ENCODE assay signal across 32 cellular contexts in genomic region chrX:125326599-125326998, GRCh38. TPM values are rescaled to one million over a fixed set of nuclear protein-coding genes. Genes with fewer than 3 reads are reported as not detected.
"Had no signal": no experiment of that assay in that cellular context is flagged by ENCODE, and none has a peak within 500 bp of the region (broad histone marks: within the 10 kb centered on the region; RNA-seq: fewer than 3 reads in every experiment).

No MANE protein-coding gene starts in this region.

- DNase-seq: stimulated activated CD4-positive, alpha-beta T cell treated with anti-CD3 and anti-CD28 coated beads, Interleukin-2, amount 100 ng/mL, for 48 hours; stimulated activated CD4-positive, alpha-beta T cell treated with anti-CD3 and anti-CD28 coated beads, Interleukin-4, amount 100 ng/mL, for 1 hour; stimulated activated CD4-positive, alpha-beta T cell treated with anti-CD3 and anti-CD28 coated beads, Interleukin-4, amount 100 ng/mL, for 24 hours; stimulated activated CD4-positive, alpha-beta T cell treated with anti-CD3 and anti-CD28 coated beads, Interleukin-4, amount 100 ng/mL, for 4 hours; stimulated activated CD8-positive, alpha-beta memory T cell treated with anti-CD3 and anti-CD28 coated beads, Interleukin-4, amount 100 ng/mL, for 48 hours; stimulated activated naive B cell treated with anti-CD40 and anti-IgM and Interleukin-4, amounts not matched to agents 10 μg/mL and 1 μg/mL and 100 μg/mL, for 72 hours; stimulated activated naive CD4-positive, alpha-beta T cell; stimulated activated naive CD4-positive, alpha-beta T cell treated with Interleukin-2 at 50 U/mL for 16 hours; stimulated activated naive CD8-positive, alpha-beta T cell treated with anti-CD3 and anti-CD28 coated beads, Interleukin-15, amount 100 ng/mL, for 72 hours; stimulated activated naive CD8-positive, alpha-beta T cell treated with anti-CD3 and anti-CD28 coated beads, Interleukin-15, Interleukin-2, amounts not matched to agents 100 U/mL and 50 U/mL, for 24 hours; stomach; substantia nigra; testis; thyroid gland; tibial artery; transverse colon; trophoblast cell; upper lobe of right lung; uterus had no signal

- FAIRE-seq: urothelium cell line had no signal

- H3K9me3 ChIP-seq: stomach, suprapubic skin, testis, thoracic aorta, thyroid gland, tibial artery, tibial nerve, transverse colon, upper lobe of left lung, upper lobe of right lung, uterus, vagina had no signal

- H3K27me3 Mint-ChIP-seq: stimulated activated memory B cell treated with anti-CD40 and anti-IgM and Interleukin-4, amounts not matched to agents 10 μg/mL and 1 μg/mL and 100 μg/mL, for 72 hours; stimulated activated naive B cell treated with anti-CD40 and anti-IgM and Interleukin-4, amounts not matched to agents 10 μg/mL and 1 μg/mL and 100 μg/mL, for 72 hours; stimulated activated naive CD8-positive, alpha-beta T cell treated with anti-CD3 and anti-CD28 coated beads, Interleukin-15, amount 100 ng/mL, for 72 hours; stimulated activated naive CD8-positive, alpha-beta T cell treated with anti-CD3 and anti-CD28 coated beads, Interleukin-15, Interleukin-2, amounts not matched to agents 100 ng/mL and 50 ng/mL, for 24 hours had no signal

- H3K4me3 ChIP-seq: stomach, suprapubic skin, testis, thoracic aorta, thyroid gland, tibial artery, tibial nerve, transverse colon, upper lobe of left lung, upper lobe of right lung, uterus, vagina had no signal

- H3K4me3 Mint-ChIP-seq: stimulated activated effector memory CD8-positive, alpha-beta T cell treated with anti-CD3 and anti-CD28 coated beads, Interleukin-12 subunit alpha, Interleukin-12 subunit beta, amount 100 ng/mL, for 72 hours; stimulated activated memory B cell treated with anti-CD40 and anti-IgM and Interleukin-4, amounts not matched to agents 10 μg/mL and 1 μg/mL and 100 μg/mL, for 72 hours; stimulated activated naive B cell treated with anti-CD40 and anti-IgM and Interleukin-4, amounts not matched to agents 10 μg/mL and 1 μg/mL and 100 μg/mL, for 72 hours; stimulated activated naive CD8-positive, alpha-beta T cell treated with anti-CD3 and anti-CD28 coated beads, Interleukin-15, amount 100 ng/mL, for 72 hours; stimulated activated naive CD8-positive, alpha-beta T cell treated with anti-CD3 and anti-CD28 coated beads, Interleukin-15, Interleukin-2, amounts not matched to agents 100 ng/mL and 50 ng/mL, for 24 hours; type B pancreatic cell had no signal

- H3K27me3 ChIP-seq: stomach, suprapubic skin, testis, thyroid gland, tibial artery, tibial nerve, transverse colon, upper lobe of left lung, upper lobe of right lung, uterus, vagina had no signal

- H3K36me3 Mint-ChIP-seq: stimulated activated effector memory CD8-positive, alpha-beta T cell treated with anti-CD3 and anti-CD28 coated beads, Interleukin-12 subunit alpha, Interleukin-12 subunit beta, amount 100 ng/mL, for 72 hours; stimulated activated memory B cell treated with anti-CD40 and anti-IgM and Interleukin-4, amounts not matched to agents 10 μg/mL and 1 μg/mL and 100 μg/mL, for 72 hours; stimulated activated naive B cell treated with anti-CD40 and anti-IgM and Interleukin-4, amounts not matched to agents 10 μg/mL and 1 μg/mL and 100 μg/mL, for 72 hours; type B pancreatic cell had no signal

- H3K27ac ChIP-seq: stomach, suprapubic skin, testis, thoracic aorta, thyroid gland, tibial artery, tibial nerve, transverse colon, upper lobe of left lung, upper lobe of right lung, uterus, vagina had no signal

- H3K9me3 Mint-ChIP-seq: stimulated activated effector memory CD8-positive, alpha-beta T cell treated with anti-CD3 and anti-CD28 coated beads, Interleukin-12 subunit alpha, Interleukin-12 subunit beta, amount 100 ng/mL, for 72 hours; stimulated activated memory B cell treated with anti-CD40 and anti-IgM and Interleukin-4, amounts not matched to agents 10 μg/mL and 1 μg/mL and 100 μg/mL, for 72 hours; stimulated activated naive B cell treated with anti-CD40 and anti-IgM and Interleukin-4, amounts not matched to agents 10 μg/mL and 1 μg/mL and 100 μg/mL, for 72 hours; stimulated activated naive CD8-positive, alpha-beta T cell treated with anti-CD3 and anti-CD28 coated beads, Interleukin-15, amount 100 ng/mL, for 72 hours; stimulated activated naive CD8-positive, alpha-beta T cell treated with anti-CD3 and anti-CD28 coated beads, Interleukin-15, Interleukin-2, amounts not matched to agents 100 ng/mL and 50 ng/mL, for 24 hours; type B pancreatic cell had no signal

- ATAC-seq: stimulated activated effector memory CD8-positive, alpha-beta T cell treated with anti-CD3 and anti-CD28 coated beads, Interleukin-12 subunit alpha, Interleukin-12 subunit beta, amount 100 ng/mL, for 72 hours; stimulated activated memory B cell treated with anti-CD40 and anti-IgM and Interleukin-4, amounts not matched to agents 10 μg/mL and 1 μg/mL and 100 μg/mL, for 72 hours; stimulated activated naive B cell treated with anti-CD40 and anti-IgM and Interleukin-4, amounts not matched to agents 10 μg/mL and 1 μg/mL and 100 μg/mL, for 72 hours; stimulated activated naive CD8-positive, alpha-beta T cell treated with anti-CD3 and anti-CD28 coated beads, Interleukin-15, amount 100 ng/mL, for 72 hours; stimulated activated naive CD8-positive, alpha-beta T cell treated with anti-CD3 and anti-CD28 coated beads, Interleukin-15, Interleukin-2, amounts not matched to agents 100 U/mL and 50 U/mL, for 24 hours; upper lobe of right lung had no signal

- H3K27ac Mint-ChIP-seq: stimulated activated effector memory CD8-positive, alpha-beta T cell treated with anti-CD3 and anti-CD28 coated beads, Interleukin-12 subunit alpha, Interleukin-12 subunit beta, amount 100 ng/mL, for 72 hours; stimulated activated memory B cell treated with anti-CD40 and anti-IgM and Interleukin-4, amounts not matched to agents 10 μg/mL and 1 μg/mL and 100 μg/mL, for 72 hours; stimulated activated naive B cell treated with anti-CD40 and anti-IgM and Interleukin-4, amounts not matched to agents 10 μg/mL and 1 μg/mL and 100 μg/mL, for 72 hours; stimulated activated naive CD8-positive, alpha-beta T cell treated with anti-CD3 and anti-CD28 coated beads, Interleukin-15, amount 100 ng/mL, for 72 hours; stimulated activated naive CD8-positive, alpha-beta T cell treated with anti-CD3 and anti-CD28 coated beads, Interleukin-15, Interleukin-2, amounts not matched to agents 100 ng/mL and 50 ng/mL, for 24 hours; type B pancreatic cell had no signal

- H3K36me3 ChIP-seq: stomach, suprapubic skin, thoracic aorta, thyroid gland, tibial artery, tibial nerve, transverse colon, upper lobe of left lung, upper lobe of right lung, uterus, vagina had no signal

- H3K4me1 Mint-ChIP-seq: stimulated activated effector memory CD8-positive, alpha-beta T cell treated with anti-CD3 and anti-CD28 coated beads, Interleukin-12 subunit alpha, Interleukin-12 subunit beta, amount 100 ng/mL, for 72 hours; stimulated activated memory B cell treated with anti-CD40 and anti-IgM and Interleukin-4, amounts not matched to agents 10 μg/mL and 1 μg/mL and 100 μg/mL, for 72 hours; stimulated activated naive B cell treated with anti-CD40 and anti-IgM and Interleukin-4, amounts not matched to agents 10 μg/mL and 1 μg/mL and 100 μg/mL, for 72 hours; stimulated activated naive CD8-positive, alpha-beta T cell treated with anti-CD3 and anti-CD28 coated beads, Interleukin-15, amount 100 ng/mL, for 72 hours had no signal

- H3K4me1 ChIP-seq: stomach, suprapubic skin, testis, thyroid gland, tibial artery, tibial nerve, transverse colon, upper lobe of left lung, upper lobe of right lung, uterus, vagina had no signal

RNA-seq across cellular contexts. Expression of gene TEX13C, which starts 6.9 kb away (rescaled TPM):
- total RNA-seq: stomach, suprapubic skin, temporal lobe, thoracic aorta, transverse colon, upper lobe of right lung, ureter, urinary bladder, uterus, vagina had no signal
- polyA plus RNA-seq: stomach, urinary bladder had no signal
